11 cellular contexts compared by ENCODE assay signal in genomic region chr10:17787087-17787942, GRCh38. TPM values are rescaled to one million over a fixed set of nuclear protein-coding genes. Genes with fewer than 3 reads are reported as not detected.
DNase-seq lines count a peak whose midpoint lies in the region; TF ChIP-seq lines count a peak whose summit lies in the region.
"Had no signal": no experiment of that assay in that cellular context is flagged by ENCODE, and none has a peak within 500 bp of the region (broad histone marks: within the 10 kb centered on the region; RNA-seq: fewer than 3 reads in every experiment).

No MANE protein-coding gene starts in this region.

- H3F3A ChIP-seq in SK-N-SH (replicated peaks; ENCODE audit: insufficient read depth) = peaks cover 40% of the 10 kb centered on the region

- H3K36me3 ChIP-seq in SK-N-SH (replicated peaks in 1 of 2; ENCODE audit: control insufficient read depth in 1 of 2, insufficient read depth in 2 of 2, low read length in 1 of 2) = no peaks in the 10 kb centered on the region
- H3K36me3 ChIP-seq: gastroesophageal sphincter had no signal

- H3K79me2 ChIP-seq in SK-N-SH (ENCODE audit: insufficient read depth) = no peaks in the 10 kb centered on the region

- H4K20me1 ChIP-seq in SK-N-SH (ENCODE audit: insufficient read depth) = no peaks in the 10 kb centered on the region

- peak overlapping the region; percentile 73 for H3K4me2 ChIP-seq in SK-N-SH

- TF ChIP-seq EP300 in SK-N-SH (IDR thresholded peaks at IDR 0.05; ENCODE audit: borderline replicate concordance in 1 of 2, low read depth in 1 of 2, low read length in 1 of 2) = peak in 1 of 2 experiments; percentile 72; a peak in 2 of 4 replicates

- peak overlapping the region; percentile 47; the same call in 1 of the 2 replicates for H3K9ac ChIP-seq in SK-N-SH

- WGBS in SK-N-SH (ENCODE audit: low lambda C conversion rate) = 25% methylated on average over 7 of the region's 13 CpGs

- DNase-seq in H4 (ENCODE audit: low spot score) (peak; percentile 88), SK-N-SH (no peak), fibroblast of the conjunctiva (ENCODE audit: low read depth) (peak; percentile 90), putamen (ENCODE audit: low spot score) (peak; percentile 47), NCI-H748 (lab: John Stamatoyannopoulos, UW; ENCODE audit: unreplicated experiment) (no peak), SHP77 treated with DMSO at 0.1 percent for 48 hours (lab: John Stamatoyannopoulos, UW) (no peak), T-helper 9 cell (no peak), NCI-H510A treated with DMSO at 0.1 percent for 48 hours (lab: John Stamatoyannopoulos, UW) (no peak)
- DNase-seq: MV-4-11, T-helper 17 cell had no signal

- H3K9me2 ChIP-seq in SK-N-SH = no peaks in the 10 kb centered on the region

- no peak for TF ChIP-seq RAD21 in SK-N-SH (IDR thresholded peaks at IDR 0.05; ENCODE audit: low read length)

- 0 out of 4 replicates have a peak overlapping the region, but pooled peaks of 1 of the 2 experiments have one; percentile 21 for H3K4me3 ChIP-seq in SK-N-SH (ENCODE audit: low read depth in 2 of 2, low read length in 1 of 2)
- H3K4me3 ChIP-seq: gastroesophageal sphincter had no signal

- H2AFZ ChIP-seq in SK-N-SH (ENCODE audit: low read depth) = peak overlapping the region; percentile 30

- CTCF ChIA-PET in SK-N-SH (lab: Yijun Ruan, JAX) = interaction anchor here (0.7 kb wide), 1 partner anchor 451 kb away, joined by 3 read pairs; no protein-coding TSS in a partner anchor

- POLR2A ChIA-PET in SK-N-SH (lab: Yijun Ruan, JAX) = no interaction called here

- H3K27me3 ChIP-seq in SK-N-SH (ENCODE audit: insufficient read depth) = no peaks in the 10 kb centered on the region
- H3K27me3 ChIP-seq: gastroesophageal sphincter had no signal

- peak overlapping the region; percentile 31 to 82; a peak in 3 of 4 replicates for H3K27ac ChIP-seq in SK-N-SH (ENCODE audit: low read depth in 2 of 2, low read length in 1 of 2)
- H3K27ac ChIP-seq: gastroesophageal sphincter had no signal

- TF ChIP-seq CTCF in SK-N-SH (IDR thresholded peaks at IDR 0.05) = peak; percentile 7; the same call in 1 of the 2 replicates

- H3K9me3 ChIP-seq in SK-N-SH = no peaks in the 10 kb centered on the region
- H3K9me3 ChIP-seq: gastroesophageal sphincter had no signal

- peaks cover 16 to 36% of the 10 kb centered on the region in 2 experiments; a peak in 3 of 4 replicates for H3K4me1 ChIP-seq in SK-N-SH (ENCODE audit: control insufficient read depth in 1 of 2, insufficient read depth in 2 of 2, low read depth in 1 of 2, low read length in 1 of 2)

TF ChIP-seq in SK-N-SH, 30 proteins besides CTCF, POLR2A, EP300 and RAD21 (continues in another document):
- no peak for TF ChIP-seq FOXJ3 (CRISPR knock-in tag; IDR thresholded peaks at IDR 0.05)
- peak; percentile 52; the same call in 1 of the 2 replicates for TF ChIP-seq MAX (IDR thresholded peaks at IDR 0.05; ENCODE audit: low read depth)
- peak; percentile 96 for TF ChIP-seq JUND (IDR thresholded peaks at IDR 0.05)
- peak; percentile 84 for TF ChIP-seq PBX3 (IDR thresholded peaks at IDR 0.05)
- TF ChIP-seq GABPA (IDR thresholded peaks at IDR 0.05; ENCODE audit: low read depth) = no peak
- peak; percentile 46; the same call in 1 of the 2 replicates for TF ChIP-seq SIN3A (IDR thresholded peaks at IDR 0.05; ENCODE audit: borderline replicate concordance, low read depth, low read length)
- TF ChIP-seq YY1 (IDR thresholded peaks at IDR 0.05; ENCODE audit: low read depth) = no peak
- TF ChIP-seq POLR2AphosphoS5 (IDR thresholded peaks at IDR 0.05; ENCODE audit: low read depth, low read length) = peak; percentile 57; the same call in 1 of the 2 replicates
- no peak for TF ChIP-seq RCOR1 (IDR thresholded peaks at IDR 0.05; ENCODE audit: low read length)
- TF ChIP-seq TCF12 (IDR thresholded peaks at IDR 0.05) = peak; percentile 85
- peak; percentile 28; the same call in 1 of the 2 replicates for TF ChIP-seq RFX5 (IDR thresholded peaks at IDR 0.05; ENCODE audit: low read length)
- TF ChIP-seq FOXM1 (IDR thresholded peaks at IDR 0.05; ENCODE audit: low read depth) = no peak
- TF ChIP-seq FOSL2 (IDR thresholded peaks at IDR 0.05; ENCODE audit: borderline replicate concordance, low read depth) = peak; percentile 97
- TF ChIP-seq TEAD4 (IDR thresholded peaks at IDR 0.05; ENCODE audit: borderline replicate concordance, insufficient read depth) = peak; percentile 82
- TF ChIP-seq ZBTB33 (IDR thresholded peaks at IDR 0.05; ENCODE audit: borderline replicate concordance, low read depth) = no peak
- TF ChIP-seq REST (IDR thresholded peaks at IDR 0.05; ENCODE audit: low read depth, low read length) = peak; percentile 60
- TF ChIP-seq TAF1 (IDR thresholded peaks at IDR 0.05; ENCODE audit: borderline replicate concordance, low read depth, low read length) = no peak
- TF ChIP-seq NRF1 (IDR thresholded peaks at IDR 0.05; ENCODE audit: low read depth, low read length) = no peak
- TF ChIP-seq IRF3 (IDR thresholded peaks at IDR 0.05; ENCODE audit: low read depth, low read length) = no peak
- TF ChIP-seq MEF2A (IDR thresholded peaks at IDR 0.05; ENCODE audit: borderline replicate concordance, low read depth) = peak; percentile 30; the same call in 1 of the 2 replicates

RNA-seq across cellular contexts. Expression of gene MRC1, which starts 21.8 kb away (rescaled TPM):
- not detected in 2 replicates for total RNA-seq in H4 (2014; rRNA removed; shearing (Covaris generic))
- polyA plus RNA-seq in SK-N-SH (2012; rRNA removed) = not detected in 2 replicates
- polyA plus RNA-seq in SK-N-SH (2012; cell fraction: cytosol; rRNA removed) = not detected in 2 replicates
- not detected in 2 replicates for polyA plus RNA-seq in SK-N-SH (2012; cell fraction: nucleus; rRNA removed)

RNA-seq across cellular contexts. Expression of gene TMEM236, which starts 35.3 kb away (rescaled TPM):
- total RNA-seq in H4 (2014; rRNA removed; shearing (Covaris generic)) = 0.04 TPM in 1 of 2 replicates, not detected in the other
- polyA plus RNA-seq in SK-N-SH (2012; rRNA removed) = 0.02 TPM in 1 of 2 replicates, not detected in the other
- polyA plus RNA-seq in SK-N-SH (2012; cell fraction: cytosol; rRNA removed) = 0.01 TPM in 2 replicates
- 0.02 and 0.05 TPM in 2 replicates for polyA plus RNA-seq in SK-N-SH (2012; cell fraction: nucleus; rRNA removed)

Comparison
In these comparisons a context has a peak if more than half of its experiments do, and no peak if none do; other contexts are left out.
1. DNase-seq: peak in H4 (single experiment), fibroblast of the conjunctiva (single experiment) and putamen (single experiment); none in SK-N-SH (single experiment), NCI-H748 (single experiment), SHP77 treated with DMSO at 0.1 percent for 48 hours (single experiment), T-helper 9 cell (single experiment) and NCI-H510A treated with DMSO at 0.1 percent for 48 hours (single experiment).